In genomic region chr5:56515011-56515410, GRCh38 we compare ENCODE assay signal across 25 cellular contexts.
"Had no signal": no experiment of that assay in that cellular context is flagged by ENCODE, and none has a peak within 500 bp of the region (broad histone marks: within the 10 kb centered on the region; RNA-seq: fewer than 3 reads in every experiment).

No MANE protein-coding gene starts in this region.

- H3K36me3 ChIP-seq: cardiac muscle cell, gastrocnemius medialis, thoracic aorta had no signal

- H3K27ac ChIP-seq: cardiac muscle cell, gastrocnemius medialis, psoas muscle, thoracic aorta had no signal

- DNase-seq: activated CD4-positive, alpha-beta T cell treated with anti-CD3 and anti-CD28 coated beads, Interleukin-2, amount 10 ng/mL, durations not matched to agents 24 days and 14 days; activated CD4-positive, CD25-positive, alpha-beta regulatory T cell; activated CD8-positive, alpha-beta T cell treated with anti-CD3 and anti-CD28 coated beads for 36 hours; activated naive CD4-positive, alpha-beta T cell; activated naive CD8-positive, alpha-beta T cell treated with anti-CD3 and anti-CD28 coated beads for 36 hours; activated T-cell treated with anti-CD3 and anti-CD28 coated beads, Interleukin-2, amount 50 U/mL, for 1 hour; amniotic stem cell; effector CD8-positive, alpha-beta T cell; gastrocnemius medialis; head of caudate nucleus; kidney; psoas muscle; right cardiac atrium; small intestine; stimulated activated CD4-positive, alpha-beta T cell treated with anti-CD3 and anti-CD28 coated beads, Interleukin-15, amount 100 ng/mL, for 24 hours; stimulated activated CD4-positive, alpha-beta T cell treated with anti-CD3 and anti-CD28 coated beads, Interleukin-2, amount 100 ng/mL, for 48 hours; stimulated activated naive CD8-positive, alpha-beta T cell treated with anti-CD3 and anti-CD28 coated beads, Interleukin-15, amount 100 ng/mL, for 72 hours had no signal

- H3K27me3 Mint-ChIP-seq: activated CD8-positive, alpha-beta T cell treated with anti-CD3 and anti-CD28 coated beads for 36 hours; activated naive CD8-positive, alpha-beta T cell treated with anti-CD3 and anti-CD28 coated beads for 36 hours; activated T-helper 17 cell treated with anti-CD3 and anti-CD28 coated beads, Interleukin-2, amount 50 U/mL, for 72 hours; stimulated activated naive CD8-positive, alpha-beta T cell treated with anti-CD3 and anti-CD28 coated beads, Interleukin-15, amount 100 ng/mL, for 72 hours had no signal

- H3K27ac Mint-ChIP-seq: activated CD4-positive, alpha-beta T cell treated with anti-CD3 and anti-CD28 coated beads, Interleukin-2, amount 10 ng/mL, durations not matched to agents 24 days and 14 days; activated CD8-positive, alpha-beta T cell treated with anti-CD3 and anti-CD28 coated beads for 36 hours; activated naive CD8-positive, alpha-beta T cell treated with anti-CD3 and anti-CD28 coated beads for 36 hours; activated T-helper 17 cell treated with anti-CD3 and anti-CD28 coated beads, Interleukin-2, amount 50 U/mL, for 72 hours had no signal

- H3K9me3 Mint-ChIP-seq: activated CD4-positive, alpha-beta T cell treated with anti-CD3 and anti-CD28 coated beads, Interleukin-2, amount 10 ng/mL, durations not matched to agents 24 days and 14 days; activated CD8-positive, alpha-beta T cell treated with anti-CD3 and anti-CD28 coated beads for 36 hours; activated naive CD8-positive, alpha-beta T cell treated with anti-CD3 and anti-CD28 coated beads for 36 hours; activated T-helper 17 cell treated with anti-CD3 and anti-CD28 coated beads, Interleukin-2, amount 50 U/mL, for 72 hours; dendritic cell treated with granulocyte-macrophage colony-stimulating factor and Interleukin-4, amounts not matched to agents 40 ng/mL and 50 ng/mL, for 4 days; neural crest cell; stimulated activated naive CD8-positive, alpha-beta T cell treated with anti-CD3 and anti-CD28 coated beads, Interleukin-15, amount 100 ng/mL, for 72 hours had no signal

- H3K4me1 ChIP-seq: psoas muscle had no signal

- H3K36me3 Mint-ChIP-seq: activated naive CD8-positive, alpha-beta T cell treated with anti-CD3 and anti-CD28 coated beads for 36 hours had no signal

- H3K4me3 Mint-ChIP-seq: activated CD4-positive, alpha-beta T cell treated with anti-CD3 and anti-CD28 coated beads, Interleukin-2, amount 10 ng/mL, durations not matched to agents 24 days and 14 days; activated CD8-positive, alpha-beta T cell treated with anti-CD3 and anti-CD28 coated beads for 36 hours; activated naive CD8-positive, alpha-beta T cell treated with anti-CD3 and anti-CD28 coated beads for 36 hours; activated T-helper 17 cell treated with anti-CD3 and anti-CD28 coated beads, Interleukin-2, amount 50 U/mL, for 72 hours; dendritic cell treated with granulocyte-macrophage colony-stimulating factor and Interleukin-4, amounts not matched to agents 40 ng/mL and 50 ng/mL, for 4 days; neural crest cell; stimulated activated naive CD8-positive, alpha-beta T cell treated with anti-CD3 and anti-CD28 coated beads, Interleukin-15, amount 100 ng/mL, for 72 hours had no signal

- H3K27me3 ChIP-seq: cardiac muscle cell, gastrocnemius medialis had no signal

- ATAC-seq: activated CD8-positive, alpha-beta T cell treated with anti-CD3 and anti-CD28 coated beads for 36 hours; activated T-helper 17 cell treated with anti-CD3 and anti-CD28 coated beads, Interleukin-2, amount 50 U/mL, for 72 hours; esophagus mucosa; gastrocnemius medialis; left lobe of liver; psoas muscle; right cardiac atrium; stimulated activated naive CD8-positive, alpha-beta T cell treated with anti-CD3 and anti-CD28 coated beads, Interleukin-15, amount 100 ng/mL, for 72 hours had no signal

- H3K4me3 ChIP-seq: cardiac muscle cell, gastrocnemius medialis, lung, psoas muscle, thoracic aorta had no signal
